ENCODE assay signal across 8 cellular contexts in genomic region chr5:175464414-175465233, GRCh38. TPM values are rescaled to one million over a fixed set of nuclear protein-coding genes. Genes with fewer than 3 reads are reported as not detected.
A peak's percentile ranks its signal among the peaks of the same experiment; 100 is the strongest.
DNase-seq lines count a peak whose midpoint lies in the region; ATAC-seq and TF ChIP-seq lines count a peak whose summit lies in the region.

No MANE protein-coding gene starts in this region.

- H3F3A ChIP-seq in GM23248 (ENCODE audit: insufficient read depth): no peaks in the 10 kb centered on the region

- H3K9ac ChIP-seq in GM23248: no peak overlapping the region

- no peaks in the 10 kb centered on the region for H3K9me2 ChIP-seq in GM23248 (ENCODE audit: insufficient read depth)

- ATAC-seq in right cardiac atrium: peak; percentile 60 to 75

- H3K4me1 ChIP-seq in GM23248 (ENCODE audit: insufficient read depth): no peaks in the 10 kb centered on the region
- H3K4me1 ChIP-seq in right cardiac atrium (ENCODE audit: control insufficient read depth, insufficient read depth, low read length): peaks cover 3% of the 10 kb centered on the region

- H3K9me3 ChIP-seq in GM23248 (ENCODE audit: low read depth) (no peaks in the 10 kb centered on the region), right cardiac atrium (ENCODE audit: control insufficient read depth, low read length) (no peaks in the 10 kb centered on the region)

- H4K20me1 ChIP-seq in GM23248 (ENCODE audit: insufficient read depth): no peaks in the 10 kb centered on the region

- H3K36me3 ChIP-seq in GM23248 (ENCODE audit: low read depth): no peaks in the 10 kb centered on the region

- peak; percentile 75 for TF ChIP-seq CTCF in GM12865 (IDR thresholded peaks at IDR 0.05; ENCODE audit: insufficient read depth, low read depth, low read length, missing control alignments)

- no peak overlapping the region for H3K27ac ChIP-seq in GM23248
- no peak overlapping the region for H3K27ac ChIP-seq in right cardiac atrium (ENCODE audit: low read length)

- H3K4me2 ChIP-seq in GM23248 (ENCODE audit: unreplicated experiment): no peak overlapping the region

- in situ Hi-C loops in GM23248 (cut with MboI): no loop called here
- in situ Hi-C loops in SK-MEL-5 (cut with HindIII; ENCODE audit: low pct_unique_long_range_greater_than_20kb, low sequenced_read_pairs): no loop called here

- no peaks in the 10 kb centered on the region for H3K79me2 ChIP-seq in GM23248 (ENCODE audit: insufficient read depth)

- H2AFZ ChIP-seq in GM23248: no peak overlapping the region

- DNase-seq in GM12865 (ENCODE audit: low read depth): peak; percentile 66
- DNase-seq in GM23248: peak; percentile 59
- peak; percentile 64 to 68 for DNase-seq in Kasumi-1 (lab: John Stamatoyannopoulos, UW)
- DNase-seq in SK-MEL-5 (ENCODE audit: low read depth, low spot score): peak; percentile 72
- DNase-seq in activated naive CD4-positive, alpha-beta T cell treated with anti-CD3 and anti-CD28 coated beads, Interleukin-2, amount 50 U/mL, for 16 hours: peak; percentile 69
- peak in 1 of 3 donors; percentile 19 for DNase-seq in right cardiac atrium
- peak; percentile 50 to 86 (median 50) for DNase-seq in stimulated activated CD4-positive, alpha-beta T cell treated with anti-CD3 and anti-CD28 coated beads, Interleukin-12 subunit alpha, Interleukin-12 subunit beta, amount 100 ng/mL, for 48 hours (ENCODE audit: low read depth in 2 of 3, low spot score in 1 of 3)
- DNase-seq in HPDE6-E6E7 (ENCODE audit: extremely low spot score): no peak

- intact Hi-C loops in right cardiac atrium (cut with DNase I): loop anchor here in 1 of 4 donors (5.0 kb wide), 1 partner anchor 512 kb away; no protein-coding TSS in a partner anchor

- H3K27me3 ChIP-seq in GM23248 (replicated peaks; ENCODE audit: insufficient read depth) (peaks cover 26% of the 10 kb centered on the region), right cardiac atrium (ENCODE audit: control insufficient read depth, insufficient read depth) (no peaks in the 10 kb centered on the region)

- no peak overlapping the region for H3K4me3 ChIP-seq in GM12865 (ENCODE audit: low read depth, low read length)
- H3K4me3 ChIP-seq in GM23248: no peak overlapping the region
- H3K4me3 ChIP-seq in right cardiac atrium (ENCODE audit: low read length): no peak overlapping the region

- 19 to 22% methylated on average over 10 of the region's 10 CpGs for whole genome bisulfite sequencing in GM23248 (ENCODE audit: low coverage in 1 of 2, low lambda C conversion rate in 2 of 2, missing lambda C conversion rate in 2 of 2), 2 experiments
- 21% methylated on average over 10 of the region's 10 CpGs for WGBS in right cardiac atrium

RNA-seq across cellular contexts. Expression of gene SFXN1, which starts 13.7 kb away (rescaled TPM):
- 73.0 and 96.4 TPM in 2 replicates for total RNA-seq in GM23248 (2014; rRNA removed; shearing (Covaris generic))
- polyA plus RNA-seq in GM23248 (2016; fragmentation: Nextera tagmentation; extraction: Ambion mirVana): 50.3 and 51.9 TPM in 2 replicates
- 77.4 and 104 TPM in 2 replicates for total RNA-seq in SK-MEL-5 (2014; rRNA removed; shearing (Covaris generic))
- polyA plus RNA-seq in SK-MEL-5 (2015; cell fraction: cytosol; rRNA removed): 78.9 and 113 TPM in 2 replicates
- 48.1 and 62.9 TPM in 2 replicates for polyA plus RNA-seq in SK-MEL-5 (2015; cell fraction: nucleus; rRNA removed)
- 10 to 100 TPM; 31.5 to 37.6 (median 35.6) TPM for total RNA-seq in right cardiac atrium
- polyA plus RNA-seq in right cardiac atrium: 14.7 TPM

RNA-seq across cellular contexts. Expression of gene DRD1, which starts 20.6 kb away (rescaled TPM):
- total RNA-seq in GM23248 (2014; rRNA removed; shearing (Covaris generic)): not detected in 2 replicates
- polyA plus RNA-seq in GM23248 (2016; fragmentation: Nextera tagmentation; extraction: Ambion mirVana) (not detected in 2 replicates), right cardiac atrium (not detected)
- not detected in 2 replicates for total RNA-seq in SK-MEL-5 (2014; rRNA removed; shearing (Covaris generic))
- not detected in 2 replicates for polyA plus RNA-seq in SK-MEL-5 (2015; cell fraction: cytosol; rRNA removed)
- not detected in 2 replicates for polyA plus RNA-seq in SK-MEL-5 (2015; cell fraction: nucleus; rRNA removed)
- not detected for total RNA-seq in right cardiac atrium
